In the genomic region with DNA sequence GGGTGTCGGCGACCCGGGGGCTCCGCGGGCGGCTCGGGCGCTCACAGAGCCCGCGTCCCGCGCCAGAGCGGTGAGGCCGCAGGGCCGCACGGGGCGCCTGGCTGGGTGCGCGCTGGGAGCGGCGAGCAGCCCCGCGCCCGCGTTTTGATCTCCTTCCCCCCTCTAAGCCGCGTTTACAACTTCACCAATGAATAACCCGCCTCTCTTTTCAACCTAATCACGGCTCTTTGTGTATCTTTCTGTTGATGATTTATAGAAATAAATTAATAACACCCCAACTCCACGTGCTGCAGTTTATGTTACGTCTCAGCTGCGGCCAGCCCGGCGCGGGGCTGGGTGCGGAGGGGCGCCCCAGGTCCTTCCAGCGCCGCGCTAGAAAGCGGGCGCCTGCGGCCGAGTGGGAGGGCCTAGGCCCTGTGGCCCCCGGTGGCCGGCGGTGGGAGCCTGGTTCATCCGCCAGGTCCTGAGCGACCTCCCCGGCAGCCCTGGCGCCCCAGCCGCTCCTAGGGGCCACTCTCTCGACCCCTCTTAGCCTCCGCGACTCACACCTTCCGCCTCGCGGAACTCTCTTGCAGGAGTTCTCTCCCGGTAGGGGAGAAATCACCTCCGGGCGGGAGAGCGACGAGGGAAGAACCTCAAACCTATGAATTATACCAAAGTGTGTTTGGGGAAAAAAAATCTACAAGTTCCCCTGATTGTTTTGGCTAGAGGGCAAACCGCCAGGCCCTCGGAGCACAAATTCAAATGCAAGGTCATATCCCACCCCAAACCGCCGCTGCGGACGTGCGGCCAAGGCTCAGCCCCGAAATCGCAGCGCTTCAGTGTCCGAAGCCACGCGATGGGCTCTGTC, we compare ENCODE assay signal across 1 cellular context.
TF ChIP-seq lines count a peak whose summit lies in the region.

No MANE protein-coding gene starts in this region.

TF ChIP-seq in HepG2, 621 proteins besides CTCF, POLR2A, EP300 and RAD21 (continued from another document and continues in another):
- TF ChIP-seq, protein P1, sequence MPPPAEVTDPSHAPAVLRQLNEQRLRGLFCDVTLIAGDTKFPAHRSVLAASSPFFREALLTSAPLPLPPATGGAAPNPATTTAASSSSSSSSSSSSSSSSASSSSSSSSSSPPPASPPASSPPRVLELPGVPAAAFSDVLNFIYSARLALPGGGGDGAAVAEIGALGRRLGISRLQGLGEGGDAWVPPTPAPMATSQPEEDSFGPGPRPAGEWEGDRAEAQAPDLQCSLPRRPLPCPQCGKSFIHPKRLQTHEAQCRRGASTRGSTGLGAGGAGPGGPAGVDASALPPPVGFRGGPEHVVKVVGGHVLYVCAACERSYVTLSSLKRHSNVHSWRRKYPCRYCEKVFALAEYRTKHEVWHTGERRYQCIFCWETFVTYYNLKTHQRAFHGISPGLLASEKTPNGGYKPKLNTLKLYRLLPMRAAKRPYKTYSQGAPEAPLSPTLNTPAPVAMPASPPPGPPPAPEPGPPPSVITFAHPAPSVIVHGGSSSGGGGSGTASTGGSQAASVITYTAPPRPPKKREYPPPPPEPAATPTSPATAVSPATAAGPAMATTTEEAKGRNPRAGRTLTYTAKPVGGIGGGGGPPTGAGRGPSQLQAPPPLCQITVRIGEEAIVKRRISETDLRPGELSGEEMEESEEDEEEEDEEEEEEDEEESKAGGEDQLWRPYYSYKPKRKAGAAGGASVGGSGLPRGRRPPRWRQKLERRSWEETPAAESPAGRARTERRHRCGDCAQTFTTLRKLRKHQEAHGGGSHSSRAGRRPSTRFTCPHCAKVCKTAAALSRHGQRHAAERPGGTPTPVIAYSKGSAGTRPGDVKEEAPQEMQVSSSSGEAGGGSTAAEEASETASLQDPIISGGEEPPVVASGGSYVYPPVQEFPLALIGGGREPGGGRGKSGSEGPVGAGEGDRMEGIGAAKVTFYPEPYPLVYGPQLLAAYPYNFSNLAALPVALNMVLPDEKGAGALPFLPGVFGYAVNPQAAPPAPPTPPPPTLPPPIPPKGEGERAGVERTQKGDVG (CRISPR knock-in tag; IDR thresholded peaks at IDR 0.05; ENCODE audit: borderline replicate concordance) = no peak
- no peak for TF ChIP-seq ZNF652 (CRISPR knock-in tag; IDR thresholded peaks at IDR 0.05; ENCODE audit: borderline replicate concordance, low read depth)
- peak; percentile 38 for TF ChIP-seq HNRNPLL (IDR thresholded peaks at IDR 0.05; ENCODE audit: low read depth, low read length, poor library complexity, severe bottlenecking)
- peak; percentile 29 for TF ChIP-seq IKZF4 (CRISPR knock-in tag; IDR thresholded peaks at IDR 0.05; ENCODE audit: borderline replicate concordance, low read depth, not compliant biosample characterization)
- no peak for TF ChIP-seq HES4 (CRISPR knock-in tag; IDR thresholded peaks at IDR 0.05; ENCODE audit: borderline replicate concordance)
- no peak for TF ChIP-seq SRSF1 (optimal IDR thresholded peaks at IDR 0.05; ENCODE audit: low read depth, low read length)
- TF ChIP-seq, protein P2, sequence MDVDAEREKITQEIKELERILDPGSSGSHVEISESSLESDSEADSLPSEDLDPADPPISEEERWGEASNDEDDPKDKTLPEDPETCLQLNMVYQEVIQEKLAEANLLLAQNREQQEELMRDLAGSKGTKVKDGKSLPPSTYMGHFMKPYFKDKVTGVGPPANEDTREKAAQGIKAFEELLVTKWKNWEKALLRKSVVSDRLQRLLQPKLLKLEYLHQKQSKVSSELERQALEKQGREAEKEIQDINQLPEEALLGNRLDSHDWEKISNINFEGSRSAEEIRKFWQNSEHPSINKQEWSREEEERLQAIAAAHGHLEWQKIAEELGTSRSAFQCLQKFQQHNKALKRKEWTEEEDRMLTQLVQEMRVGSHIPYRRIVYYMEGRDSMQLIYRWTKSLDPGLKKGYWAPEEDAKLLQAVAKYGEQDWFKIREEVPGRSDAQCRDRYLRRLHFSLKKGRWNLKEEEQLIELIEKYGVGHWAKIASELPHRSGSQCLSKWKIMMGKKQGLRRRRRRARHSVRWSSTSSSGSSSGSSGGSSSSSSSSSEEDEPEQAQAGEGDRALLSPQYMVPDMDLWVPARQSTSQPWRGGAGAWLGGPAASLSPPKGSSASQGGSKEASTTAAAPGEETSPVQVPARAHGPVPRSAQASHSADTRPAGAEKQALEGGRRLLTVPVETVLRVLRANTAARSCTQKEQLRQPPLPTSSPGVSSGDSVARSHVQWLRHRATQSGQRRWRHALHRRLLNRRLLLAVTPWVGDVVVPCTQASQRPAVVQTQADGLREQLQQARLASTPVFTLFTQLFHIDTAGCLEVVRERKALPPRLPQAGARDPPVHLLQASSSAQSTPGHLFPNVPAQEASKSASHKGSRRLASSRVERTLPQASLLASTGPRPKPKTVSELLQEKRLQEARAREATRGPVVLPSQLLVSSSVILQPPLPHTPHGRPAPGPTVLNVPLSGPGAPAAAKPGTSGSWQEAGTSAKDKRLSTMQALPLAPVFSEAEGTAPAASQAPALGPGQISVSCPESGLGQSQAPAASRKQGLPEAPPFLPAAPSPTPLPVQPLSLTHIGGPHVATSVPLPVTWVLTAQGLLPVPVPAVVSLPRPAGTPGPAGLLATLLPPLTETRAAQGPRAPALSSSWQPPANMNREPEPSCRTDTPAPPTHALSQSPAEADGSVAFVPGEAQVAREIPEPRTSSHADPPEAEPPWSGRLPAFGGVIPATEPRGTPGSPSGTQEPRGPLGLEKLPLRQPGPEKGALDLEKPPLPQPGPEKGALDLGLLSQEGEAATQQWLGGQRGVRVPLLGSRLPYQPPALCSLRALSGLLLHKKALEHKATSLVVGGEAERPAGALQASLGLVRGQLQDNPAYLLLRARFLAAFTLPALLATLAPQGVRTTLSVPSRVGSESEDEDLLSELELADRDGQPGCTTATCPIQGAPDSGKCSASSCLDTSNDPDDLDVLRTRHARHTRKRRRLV (CRISPR knock-in tag; IDR thresholded peaks at IDR 0.05) = no peak
- no peak for TF ChIP-seq ZNF256 (CRISPR knock-in tag; conservative IDR thresholded peaks at IDR 0.05)
- TF ChIP-seq, protein P3, sequence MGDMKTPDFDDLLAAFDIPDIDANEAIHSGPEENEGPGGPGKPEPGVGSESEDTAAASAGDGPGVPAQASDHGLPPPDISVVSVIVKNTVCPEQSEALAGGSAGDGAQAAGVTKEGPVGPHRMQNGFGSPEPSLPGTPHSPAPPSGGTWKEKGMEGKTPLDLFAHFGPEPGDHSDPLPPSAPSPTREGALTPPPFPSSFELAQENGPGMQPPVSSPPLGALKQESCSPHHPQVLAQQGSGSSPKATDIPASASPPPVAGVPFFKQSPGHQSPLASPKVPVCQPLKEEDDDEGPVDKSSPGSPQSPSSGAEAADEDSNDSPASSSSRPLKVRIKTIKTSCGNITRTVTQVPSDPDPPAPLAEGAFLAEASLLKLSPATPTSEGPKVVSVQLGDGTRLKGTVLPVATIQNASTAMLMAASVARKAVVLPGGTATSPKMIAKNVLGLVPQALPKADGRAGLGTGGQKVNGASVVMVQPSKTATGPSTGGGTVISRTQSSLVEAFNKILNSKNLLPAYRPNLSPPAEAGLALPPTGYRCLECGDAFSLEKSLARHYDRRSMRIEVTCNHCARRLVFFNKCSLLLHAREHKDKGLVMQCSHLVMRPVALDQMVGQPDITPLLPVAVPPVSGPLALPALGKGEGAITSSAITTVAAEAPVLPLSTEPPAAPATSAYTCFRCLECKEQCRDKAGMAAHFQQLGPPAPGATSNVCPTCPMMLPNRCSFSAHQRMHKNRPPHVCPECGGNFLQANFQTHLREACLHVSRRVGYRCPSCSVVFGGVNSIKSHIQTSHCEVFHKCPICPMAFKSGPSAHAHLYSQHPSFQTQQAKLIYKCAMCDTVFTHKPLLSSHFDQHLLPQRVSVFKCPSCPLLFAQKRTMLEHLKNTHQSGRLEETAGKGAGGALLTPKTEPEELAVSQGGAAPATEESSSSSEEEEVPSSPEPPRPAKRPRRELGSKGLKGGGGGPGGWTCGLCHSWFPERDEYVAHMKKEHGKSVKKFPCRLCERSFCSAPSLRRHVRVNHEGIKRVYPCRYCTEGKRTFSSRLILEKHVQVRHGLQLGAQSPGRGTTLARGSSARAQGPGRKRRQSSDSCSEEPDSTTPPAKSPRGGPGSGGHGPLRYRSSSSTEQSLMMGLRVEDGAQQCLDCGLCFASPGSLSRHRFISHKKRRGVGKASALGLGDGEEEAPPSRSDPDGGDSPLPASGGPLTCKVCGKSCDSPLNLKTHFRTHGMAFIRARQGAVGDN (CRISPR knock-in tag; IDR thresholded peaks at IDR 0.05) = peak; percentile 77; the same call in 1 of the 2 replicates
- TF ChIP-seq MAX (IDR thresholded peaks at IDR 0.05) = peak; percentile 54; the same call in 1 of the 2 replicates
- no peak for TF ChIP-seq TRAFD1 (CRISPR knock-in tag; IDR thresholded peaks at IDR 0.05; ENCODE audit: borderline replicate concordance)
- no peak for TF ChIP-seq ZNF75D (CRISPR knock-in tag; IDR thresholded peaks at IDR 0.05; ENCODE audit: borderline replicate concordance)
- TF ChIP-seq TFDP1 (CRISPR knock-in tag; IDR thresholded peaks at IDR 0.05; ENCODE audit: borderline replicate concordance) = peak; percentile 30; the same call in 1 of the 2 replicates
- TF ChIP-seq ZNF512B (CRISPR knock-in tag; IDR thresholded peaks at IDR 0.05; ENCODE audit: borderline replicate concordance) = no peak
- TF ChIP-seq, protein P4, sequence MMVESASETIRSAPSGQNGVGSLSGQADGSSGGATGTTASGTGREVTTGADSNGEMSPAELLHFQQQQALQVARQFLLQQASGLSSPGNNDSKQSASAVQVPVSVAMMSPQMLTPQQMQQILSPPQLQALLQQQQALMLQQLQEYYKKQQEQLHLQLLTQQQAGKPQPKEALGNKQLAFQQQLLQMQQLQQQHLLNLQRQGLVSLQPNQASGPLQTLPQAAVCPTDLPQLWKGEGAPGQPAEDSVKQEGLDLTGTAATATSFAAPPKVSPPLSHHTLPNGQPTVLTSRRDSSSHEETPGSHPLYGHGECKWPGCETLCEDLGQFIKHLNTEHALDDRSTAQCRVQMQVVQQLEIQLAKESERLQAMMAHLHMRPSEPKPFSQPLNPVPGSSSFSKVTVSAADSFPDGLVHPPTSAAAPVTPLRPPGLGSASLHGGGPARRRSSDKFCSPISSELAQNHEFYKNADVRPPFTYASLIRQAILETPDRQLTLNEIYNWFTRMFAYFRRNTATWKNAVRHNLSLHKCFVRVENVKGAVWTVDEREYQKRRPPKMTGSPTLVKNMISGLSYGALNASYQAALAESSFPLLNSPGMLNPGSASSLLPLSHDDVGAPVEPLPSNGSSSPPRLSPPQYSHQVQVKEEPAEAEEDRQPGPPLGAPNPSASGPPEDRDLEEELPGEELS (CRISPR knock-in tag; IDR thresholded peaks at IDR 0.05) = no peak; the same call in 1 of the 2 replicates
- TF ChIP-seq HMGA1 (CRISPR knock-in tag; conservative IDR thresholded peaks at IDR 0.05) = no peak
- TF ChIP-seq NR1H2 (CRISPR knock-in tag; IDR thresholded peaks at IDR 0.05; ENCODE audit: borderline replicate concordance, low read depth) = no peak
- peak; percentile 32; the same call in 1 of the 2 replicates for TF ChIP-seq MNT (IDR thresholded peaks at IDR 0.05)
- TF ChIP-seq RFXANK (CRISPR knock-in tag; IDR thresholded peaks at IDR 0.05) = no peak
- no peak for TF ChIP-seq ZNF44 (CRISPR knock-in tag; IDR thresholded peaks at IDR 0.05)
- TF ChIP-seq ZFP62 (CRISPR knock-in tag; IDR thresholded peaks at IDR 0.05) = no peak
- no peak for TF ChIP-seq FOXA1 (IDR thresholded peaks at IDR 0.05)
- TF ChIP-seq FOXA1 (CRISPR knock-in tag; IDR thresholded peaks at IDR 0.05) = no peak
- no peak for TF ChIP-seq STAG1 (CRISPR knock-in tag; IDR thresholded peaks at IDR 0.05)
- TF ChIP-seq PTBP1 (IDR thresholded peaks at IDR 0.05; ENCODE audit: low read depth, low read length, poor library complexity, severe bottlenecking) = peak; percentile 46
